Comparison of ENCODE assay signal across 17 cellular contexts in the genomic region with DNA sequence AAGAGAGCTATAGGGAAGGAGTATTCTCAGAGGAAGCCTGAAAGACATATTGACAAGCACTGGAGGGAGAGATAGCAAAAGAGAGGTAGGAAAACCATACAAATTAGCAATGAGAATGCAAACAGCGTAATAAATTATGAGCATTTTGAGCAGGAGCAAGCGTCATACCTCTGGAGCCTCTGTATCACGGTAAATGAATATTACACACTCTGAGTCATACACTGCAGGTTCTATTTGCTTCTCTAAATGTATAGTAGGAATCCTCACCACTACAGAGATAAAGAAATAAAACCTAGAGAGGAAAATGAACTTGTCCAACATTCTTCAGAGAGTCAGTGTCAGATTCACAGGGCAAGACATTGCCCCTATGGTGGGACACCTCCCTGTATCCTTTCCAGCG. TPM values are rescaled to one million over a fixed set of nuclear protein-coding genes. Genes with fewer than 3 reads are reported as not detected.
DNase-seq lines count a peak whose midpoint lies in the region; ATAC-seq, FAIRE-seq and TF ChIP-seq lines count a peak whose summit lies in the region.
"Had no signal": no experiment of that assay in that cellular context is flagged by ENCODE, and none has a peak within 500 bp of the region (broad histone marks: within the 10 kb centered on the region; RNA-seq: fewer than 3 reads in every experiment).

No MANE protein-coding gene starts in this region.

- H3K4me1 ChIP-seq in K562 (replicated peaks in 1 of 2; ENCODE audit: control insufficient read depth in 2 of 2, insufficient read depth in 2 of 2, low read length in 2 of 2) (peaks cover 3 to 13% of the 10 kb centered on the region in 2 experiments; a peak in 2 of 5 replicates), foreskin keratinocyte (no peaks in the 10 kb centered on the region)
- H3K4me1 ChIP-seq: A549, BE2C, Caco-2 had no signal

- H3K9me1 ChIP-seq in K562 (ENCODE audit: control insufficient read depth, insufficient read depth, low read length) = no peaks in the 10 kb centered on the region

- no peak for FAIRE-seq in K562 (lab: Jason Lieb, UNC)
- FAIRE-seq: A549 had no signal

- no peak overlapping the region for H3K4me2 ChIP-seq in K562 (ENCODE audit: insufficient read depth, low read length)
- H3K4me2 ChIP-seq: A549, GM23338 had no signal

- BruUV-seq in K562 (replicated peaks; lab: Mats Ljungman, UMichigan) = no TSS peak

- H3K79me2 ChIP-seq in K562 (ENCODE audit: control insufficient read depth, insufficient read depth, low read length) = no peaks in the 10 kb centered on the region

- DNase-seq in M059J (ENCODE audit: low read depth) = peak; percentile 40
- peak; percentile 2 for DNase-seq in RPMI7951 (ENCODE audit: low read depth)
- no peak for DNase-seq in K562 (ENCODE audit: extremely low read depth in 1 of 4, low spot score in 3 of 4)
- peak; percentile 10 to 50 for DNase-seq in foreskin keratinocyte
- DNase-seq in NCI-H748 (lab: John Stamatoyannopoulos, UW; ENCODE audit: unreplicated experiment) = no peak
- no peak for DNase-seq in retina
- DNase-seq: BE2C; Caco-2; CD8-positive, alpha-beta T cell; DND-41; GF-D8; H7; IMR-90 had no signal

- ATAC-seq in K562 (no peak), foreskin keratinocyte (peak; percentile 88), GM18870 (IDR thresholded peaks at IDR 0.05; ENCODE audit: unreplicated experiment) (no peak)
- ATAC-seq: A549; CD8-positive, alpha-beta T cell; GM23338 had no signal

- H3K27me3 ChIP-seq in K562 (ENCODE audit: control insufficient read depth in 2 of 2, insufficient read depth in 2 of 2, low read length in 2 of 2) = no peaks in the 10 kb centered on the region
- no peaks in the 10 kb centered on the region for H3K27me3 ChIP-seq in foreskin keratinocyte
- H3K27me3 ChIP-seq: BE2C had no signal

- no peaks in the 10 kb centered on the region; the same call in 2 of the 3 replicates for H3K36me3 ChIP-seq in K562 (ENCODE audit: control insufficient read depth, insufficient read depth, low read length)
- H3K36me3 ChIP-seq: BE2C had no signal

- H3K9ac ChIP-seq in K562 (ENCODE audit: insufficient read depth in 1 of 2, low read depth in 2 of 2, low read length in 2 of 2) = no peak overlapping the region

- no peak overlapping the region for H3K4me3 ChIP-seq in K562
- H3K4me3 ChIP-seq: A549, GM23338 had no signal

- no peak for TF ChIP-seq POLR2A in K562 (conservative IDR thresholded peaks at IDR 0.05)

- H4K20me1 ChIP-seq in K562 (replicated peaks; ENCODE audit: control insufficient read depth, insufficient read depth, low read length) = no peaks in the 10 kb centered on the region

- no peak for TF ChIP-seq RAD21 in K562 (CRISPR knock-in tag; conservative IDR thresholded peaks at IDR 0.05 in 1 of 2, IDR thresholded peaks at IDR 0.05 in 1 of 2)

- CTCF ChIA-PET in K562 (lab: Yijun Ruan, JAX; ENCODE audit: low intra/inter-chr PET ratio) = no interaction called here

- no peaks in the 10 kb centered on the region for H3K9me3 ChIP-seq in K562 (replicated peaks; ENCODE audit: control insufficient read depth, insufficient read depth, low read depth, low read length)
- H3K9me3 ChIP-seq: A549, BE2C, Caco-2 had no signal

- POLR2A ChIA-PET in K562 (lab: Yijun Ruan, JAX) = interaction anchor here (2.8 kb wide), 1 partner anchor 10 kb away, joined by 9 read pairs; no protein-coding TSS in a partner anchor

- TF ChIP-seq EP300 in K562 (IDR thresholded peaks at IDR 0.05; ENCODE audit: low read length) = no peak

- TF ChIP-seq CTCF in K562 (IDR thresholded peaks at IDR 0.05 in 2 of 3, conservative IDR thresholded peaks at IDR 0.05 in 1 of 3; ENCODE audit: insufficient read depth in 2 of 3, low read depth in 1 of 3, low read length in 3 of 3) = no peak
- TF ChIP-seq CTCF in foreskin keratinocyte (conservative IDR thresholded peaks at IDR 0.05) = no peak

- WGBS in K562 (ENCODE audit: insufficient coverage, low coverage, missing lambda C conversion rate) = 17% methylated on average over 4 of the region's 4 CpGs

- H3K27ac ChIP-seq in K562 (ENCODE audit: extremely low read depth, low read depth, low read length) = no peak overlapping the region
- H3K27ac ChIP-seq in foreskin keratinocyte = no peak overlapping the region
- H3K27ac ChIP-seq: A549, C4-2B had no signal

- in situ Hi-C loops in K562 (cut with MboI) = no loop called here

- 0 out of 2 replicates have a peak overlapping the region, but pooled peaks have one; percentile 1 for H2AFZ ChIP-seq in K562 (ENCODE audit: low read depth, low read length)
- H2AFZ ChIP-seq: GM23338 had no signal

- intact Hi-C loops in K562 (cut with micrococcal nuclease) = no loop called here

TF ChIP-seq in K562, 482 proteins besides CTCF, POLR2A, EP300 and RAD21:
- TF ChIP-seq, protein P1, sequence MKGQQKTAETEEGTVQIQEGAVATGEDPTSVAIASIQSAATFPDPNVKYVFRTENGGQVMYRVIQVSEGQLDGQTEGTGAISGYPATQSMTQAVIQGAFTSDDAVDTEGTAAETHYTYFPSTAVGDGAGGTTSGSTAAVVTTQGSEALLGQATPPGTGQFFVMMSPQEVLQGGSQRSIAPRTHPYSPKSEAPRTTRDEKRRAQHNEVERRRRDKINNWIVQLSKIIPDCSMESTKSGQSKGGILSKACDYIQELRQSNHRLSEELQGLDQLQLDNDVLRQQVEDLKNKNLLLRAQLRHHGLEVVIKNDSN (CRISPR knock-in tag; IDR thresholded peaks at IDR 0.05) = no peak
- TF ChIP-seq FOSL1 (tag; conservative IDR thresholded peaks at IDR 0.05) (peak; percentile 60), MEIS2 (IDR thresholded peaks at IDR 0.05; ENCODE audit: partially characterized antibody) (peak; percentile 26)

RNA-seq across cellular contexts. Expression of a gene that starts 46.4 kb away (rescaled TPM):
- total RNA-seq in M059J (2014; rRNA removed; shearing (Covaris generic)) = 11.8 and 13.9 TPM in 2 replicates
- total RNA-seq in RPMI7951 (2014; rRNA removed; shearing (Covaris generic)) = 1.9 and 2.3 TPM in 2 replicates
- 1,979 and 3,193 TPM in 2 replicates for total RNA-seq in K562 (2011; cell fraction: chromatin; rRNA removed; ENCODE audit: low replicate concordance)
- 1,194 and 1,370 TPM in 2 replicates for total RNA-seq in K562 (2011; cell fraction: nucleolus; rRNA removed)
- 1,271 and 1,721 TPM in 2 replicates for total RNA-seq in K562 (2011; cell fraction: nucleoplasm; rRNA removed)
- 134 and 135 TPM in 2 replicates for total RNA-seq in K562 (2014; rRNA removed)
- 134 and 136 TPM in 2 replicates for total RNA-seq in K562 (2014; rRNA removed; fragmentation: Illumina TruSeq; extraction: Trizol)
- 157 and 159 TPM in 2 replicates for total RNA-seq in K562 (2015; rRNA removed; fragmentation: Illumina TruSeq; extraction: Trizol)
- 145 and 184 TPM in 2 replicates for total RNA-seq in K562 (2021)
- 456 and 488 TPM in 2 replicates for polyA plus RNA-seq in K562 (2011; rRNA removed)
- polyA plus RNA-seq in K562 (2011; cell fraction: cytosol; rRNA removed) = 146 and 238 TPM in 2 replicates
- 6,895 and 10,688 TPM in 2 replicates for polyA plus RNA-seq in K562 (2011; cell fraction: nucleus; rRNA removed)
- 190 and 224 TPM in 2 replicates for polyA plus RNA-seq in K562 (2012)
- 118 and 148 TPM in 2 replicates for polyA plus RNA-seq in K562 (2014; fragmentation: Illumina TruSeq; extraction: Trizol)
- 10 to 100 TPM; 23.1 to 40.7 TPM for polyA plus RNA-seq in K562 (2014; fragmentation: Nextera tagmentation; extraction: Ambion mirVana)
- polyA plus RNA-seq in K562 (2014; rRNA removed) = 189 and 192 TPM in 2 replicates
- polyA minus RNA-seq in K562 (2011; rRNA and poly(A)+ RNA removed) = 995 and 1,048 TPM in 2 replicates
- polyA minus RNA-seq in K562 (2011; cell fraction: cytosol; rRNA and poly(A)+ RNA removed) = 133 and 155 TPM in 2 replicates
- polyA minus RNA-seq in K562 (2011; cell fraction: nucleus; rRNA and poly(A)+ RNA removed) = 2,871 and 2,924 TPM in 2 replicates
- total RNA-seq in foreskin keratinocyte = 8.3 and 9.8 TPM in 2 replicates
- polyA plus RNA-seq in foreskin keratinocyte = 3.9 and 4.4 TPM in 2 replicates
- total RNA-seq: CD8-positive, alpha-beta T cell had no signal

Comparison
In these comparisons a context has a peak if more than half of its experiments do, and no peak if none do; other contexts are left out.
1. DNase-seq: peak in M059J (single experiment), RPMI7951 (single experiment) and foreskin keratinocyte (2 of 2); none in K562 (0 of 4), NCI-H748 (single experiment) and retina (single experiment).